10 cellular contexts compared by ENCODE assay signal in genomic region chr17:40433551-40434384, GRCh38. TPM values are rescaled to one million over a fixed set of nuclear protein-coding genes. Genes with fewer than 3 reads are reported as not detected.
DNase-seq lines count a peak whose midpoint lies in the region; ATAC-seq and TF ChIP-seq lines count a peak whose summit lies in the region.
"Had no signal": no experiment of that assay in that cellular context is flagged by ENCODE, and none has a peak within 500 bp of the region (broad histone marks: within the 10 kb centered on the region; RNA-seq: fewer than 3 reads in every experiment).

No MANE protein-coding gene starts in this region.

- 87 to 89% (median 88%) methylated on average over 6 of the region's 6 CpGs for WGBS in ovary, 3 donors

- TF ChIP-seq EP300 in ovary (IDR thresholded peaks at IDR 0.05), result no peak

- no peak overlapping the region for H3K27ac ChIP-seq in ovary
- H3K27ac ChIP-seq: BLaER1 had no signal

- no peak overlapping the region for H3K4me3 ChIP-seq in ovary
- H3K4me3 ChIP-seq: BLaER1, lung had no signal

- no peak for TF ChIP-seq POLR2A in ovary (IDR thresholded peaks at IDR 0.05)

- ATAC-seq in GM19035 (IDR thresholded peaks at IDR 0.05; ENCODE audit: unreplicated experiment) (no peak), HG03135 (IDR thresholded peaks at IDR 0.05; ENCODE audit: unreplicated experiment) (no peak), omental fat pad (ENCODE audit: low FRiP score) (no peak)

- peak; percentile 34 for DNase-seq in NCI-H1436 (lab: John Stamatoyannopoulos, UW)
- no peak for DNase-seq in NCI-H1436 treated with DMSO at 0.1 percent for 48 hours (lab: John Stamatoyannopoulos, UW)
- peak; percentile 87 for DNase-seq in NCI-H446 treated with DMSO at 0.1 percent for 48 hours (lab: John Stamatoyannopoulos, UW)
- DNase-seq in dermis blood vessel endothelial cell, result peak; percentile 31
- DNase-seq in ovary, result no peak
- no peak for DNase-seq in omental fat pad (ENCODE audit: low spot score)

- no peaks in the 10 kb centered on the region for H3K4me1 ChIP-seq in ovary (ENCODE audit: insufficient read depth)

- intact Hi-C loops in ovary (cut with DNase I), result loop anchor here in 2 of 4 donors (5.0 to 10.0 kb wide), 2 partner anchors 64 to 69 kb away; partner anchors contain the start of gene GJD3 (in 1 of the 2)

- H3K36me3 ChIP-seq in ovary, result no peaks in the 10 kb centered on the region
- H3K36me3 ChIP-seq: BLaER1 had no signal

- H3K27me3 ChIP-seq in ovary, result no peaks in the 10 kb centered on the region
- H3K27me3 ChIP-seq: BLaER1 had no signal

- TF ChIP-seq CTCF in ovary (IDR thresholded peaks at IDR 0.05), result peak in 2 of 3 donors; percentile 8 to 20
- TF ChIP-seq CTCF in omental fat pad (IDR thresholded peaks at IDR 0.05), result no peak

- no peaks in the 10 kb centered on the region for H3K9me3 ChIP-seq in ovary

RNA-seq across cellular contexts. Expression of gene IGFBP4, which starts 9.5 kb away (rescaled TPM):
- total RNA-seq in dermis blood vessel endothelial cell, result 375 and 706 TPM in 2 replicates
- 1,000 to 10,000 TPM in 5 of 7 donors, 100 to 1,000 TPM in 2; 457 to 3,447 (median 1,460) TPM for total RNA-seq in ovary
- polyA plus RNA-seq in ovary, result 100 to 1,000 TPM; 634 to 809 TPM
- 100 to 1,000 TPM; 352 to 633 (median 429) TPM for total RNA-seq in omental fat pad

RNA-seq across cellular contexts. Expression of gene TOP2A, which starts 16.1 kb away (rescaled TPM):
- total RNA-seq in dermis blood vessel endothelial cell (39.3 and 152 TPM in 2 replicates), ovary (1 to 10 TPM in 3 of 7 donors, under 1 TPM in 4; 0.36 to 4.5 (median 0.82) TPM), omental fat pad (10 to 100 TPM in 1 of 4 donors, 1 to 10 TPM in 2, under 1 TPM in 1; 0.65 to 12.7 (median 2.3) TPM)
- 1 to 10 TPM; 1.2 to 3.3 TPM for polyA plus RNA-seq in ovary

Comparison
In these comparisons a context has a peak if more than half of its experiments do, and no peak if none do; other contexts are left out.
1. DNase-seq: peak in NCI-H1436 (single experiment), NCI-H446 treated with DMSO at 0.1 percent for 48 hours (single experiment) and dermis blood vessel endothelial cell (single experiment); none in NCI-H1436 treated with DMSO at 0.1 percent for 48 hours (single experiment), ovary (0 of 5) and omental fat pad (single experiment).
2. CTCF ChIP-seq: peak in ovary (2 of 3); none in omental fat pad (0 of 3).